In the genomic region with DNA sequence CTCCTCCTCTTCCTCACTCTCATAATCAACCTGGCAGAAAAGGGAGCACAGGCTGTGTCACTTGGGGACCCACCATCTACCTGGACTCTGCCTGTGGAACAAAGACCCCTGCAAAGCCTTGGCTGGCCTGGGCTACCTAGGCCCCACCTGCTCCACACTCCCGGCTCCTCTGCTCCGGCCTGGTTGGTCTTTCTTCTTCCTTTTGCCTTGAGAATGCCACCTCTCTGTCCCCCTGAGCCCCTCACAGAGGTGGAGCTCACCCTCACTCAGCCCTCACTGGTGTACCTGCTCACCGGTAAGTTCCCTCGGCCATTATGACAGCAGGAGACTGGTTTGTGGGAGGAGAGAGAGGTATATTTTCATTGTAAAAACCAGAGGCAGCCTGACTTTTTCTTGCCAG, we compare ENCODE assay signal across 21 cellular contexts.
DNase-seq lines count a peak whose midpoint lies in the region; ATAC-seq lines count a peak whose summit lies in the region.
"Had no signal": no experiment of that assay in that cellular context is flagged by ENCODE, and none has a peak within 500 bp of the region (broad histone marks: within the 10 kb centered on the region; RNA-seq: fewer than 3 reads in every experiment).

No MANE protein-coding gene starts in this region.

- H3K27ac ChIP-seq in CD4-positive, CD25-positive, alpha-beta regulatory T cell (ENCODE audit: insufficient read depth, low read length, poor library complexity, severe bottlenecking), result no peak overlapping the region
- no peak overlapping the region for H3K27ac ChIP-seq in CD4-positive, alpha-beta memory T cell (ENCODE audit: low read depth, low read length)

- H3K36me3 ChIP-seq in CD4-positive, CD25-positive, alpha-beta regulatory T cell (ENCODE audit: control insufficient read depth, insufficient read depth, low read length), result peaks cover 55% of the 10 kb centered on the region
- peaks cover 53% of the 10 kb centered on the region for H3K36me3 ChIP-seq in CD4-positive, alpha-beta memory T cell (ENCODE audit: insufficient read depth, low read length)

- no peaks in the 10 kb centered on the region for H3K27me3 ChIP-seq in CD4-positive, CD25-positive, alpha-beta regulatory T cell (ENCODE audit: control insufficient read depth, insufficient read depth, low read length)
- H3K27me3 ChIP-seq in CD4-positive, alpha-beta memory T cell (ENCODE audit: insufficient read depth, low read length), result no peaks in the 10 kb centered on the region

- H3K27me3 Mint-ChIP-seq in CD4-positive, CD25-positive, alpha-beta regulatory T cell, result no peaks in the 10 kb centered on the region
- H3K27me3 Mint-ChIP-seq in CD4-positive, alpha-beta memory T cell, result no peaks in the 10 kb centered on the region
- no peaks in the 10 kb centered on the region for H3K27me3 Mint-ChIP-seq in naive B cell
- H3K27me3 Mint-ChIP-seq: IgD-negative memory B cell had no signal

- no peak for DNase-seq in CD4-positive, CD25-positive, alpha-beta regulatory T cell
- no peak for DNase-seq in CD4-positive, alpha-beta memory T cell
- DNase-seq in naive B cell, result no peak
- no peak for DNase-seq in stimulated activated effector memory CD8-positive, alpha-beta T cell treated with anti-CD3 and anti-CD28 coated beads, Interleukin-12 subunit alpha, Interleukin-12 subunit beta, amount 100 ng/mL, for 72 hours (ENCODE audit: low spot score in 2 of 2)
- no peak for DNase-seq in NOMO-1 treated with DMSO at 0.1 percent for 48 hours (lab: John Stamatoyannopoulos, UW; ENCODE audit: unreplicated experiment)
- DNase-seq: CD8-positive, alpha-beta T cell; GDM1; H7; Kasumi-1; MM.1S; NCI-H1105; NCI-H1694 treated with DMSO at 0.1 percent for 48 hours; NCI-H2107; NCI-H226; NCI-H524 treated with DMSO at 0.1 percent for 48 hours had no signal

- H3K36me3 Mint-ChIP-seq in CD4-positive, CD25-positive, alpha-beta regulatory T cell, result peaks cover 49% of the 10 kb centered on the region
- H3K36me3 Mint-ChIP-seq in CD4-positive, alpha-beta memory T cell, result peaks cover 47 to 57% of the 10 kb centered on the region in 2 donors
- peaks cover 10 to 50% of the 10 kb centered on the region in 2 donors for H3K36me3 Mint-ChIP-seq in naive B cell
- H3K36me3 Mint-ChIP-seq in stimulated activated effector memory CD8-positive, alpha-beta T cell treated with anti-CD3 and anti-CD28 coated beads, Interleukin-12 subunit alpha, Interleukin-12 subunit beta, amount 100 ng/mL, for 72 hours, result peaks cover 96% of the 10 kb centered on the region

- CTCF ChIA-PET in CD4-positive, alpha-beta memory T cell (lab: Charles Lee; ENCODE audit: partially characterized antibody), result no interaction called here

- H3K27ac Mint-ChIP-seq in CD4-positive, CD25-positive, alpha-beta regulatory T cell, result peak overlapping the region in 2 of 3 donors; percentile 46 to 92
- peak overlapping the region in 4 of 7 donors; percentile 52 to 78 (median 64) for H3K27ac Mint-ChIP-seq in CD4-positive, alpha-beta memory T cell
- H3K27ac Mint-ChIP-seq in naive B cell, result peak overlapping the region in 4 of 6 donors; percentile 34 to 96 (median 66)
- H3K27ac Mint-ChIP-seq in stimulated activated effector memory CD8-positive, alpha-beta T cell treated with anti-CD3 and anti-CD28 coated beads, Interleukin-12 subunit alpha, Interleukin-12 subunit beta, amount 100 ng/mL, for 72 hours, result peak overlapping the region; percentile 81

- H3K9me3 ChIP-seq in CD4-positive, CD25-positive, alpha-beta regulatory T cell (ENCODE audit: control insufficient read depth in 2 of 2, low read length in 2 of 2), result no peaks in the 10 kb centered on the region
- H3K9me3 ChIP-seq in CD4-positive, alpha-beta memory T cell (ENCODE audit: control insufficient read depth in 1 of 2, low read length in 2 of 2), result no peaks in the 10 kb centered on the region

- no peaks in the 10 kb centered on the region for H3K9me3 Mint-ChIP-seq in CD4-positive, CD25-positive, alpha-beta regulatory T cell
- peaks cover 0 to 2% (median 0%) of the 10 kb centered on the region in 8 donors for H3K9me3 Mint-ChIP-seq in CD4-positive, alpha-beta memory T cell
- no peaks in the 10 kb centered on the region for H3K9me3 Mint-ChIP-seq in naive B cell
- no peaks in the 10 kb centered on the region for H3K9me3 Mint-ChIP-seq in stimulated activated effector memory CD8-positive, alpha-beta T cell treated with anti-CD3 and anti-CD28 coated beads, Interleukin-12 subunit alpha, Interleukin-12 subunit beta, amount 100 ng/mL, for 72 hours
- H3K9me3 Mint-ChIP-seq: CD8-positive, alpha-beta T cell; IgD-negative memory B cell had no signal

- no peak for ATAC-seq in CD4-positive, CD25-positive, alpha-beta regulatory T cell (ENCODE audit: low read depth in 2 of 2)
- no peak for ATAC-seq in naive B cell (ENCODE audit: low read depth in 2 of 2)
- ATAC-seq in stimulated activated effector memory CD8-positive, alpha-beta T cell treated with anti-CD3 and anti-CD28 coated beads, Interleukin-12 subunit alpha, Interleukin-12 subunit beta, amount 100 ng/mL, for 72 hours, result no peak
- no peak for ATAC-seq in GM21786 (IDR thresholded peaks at IDR 0.05; ENCODE audit: unreplicated experiment)
- no peak for ATAC-seq in GM21526 (IDR thresholded peaks at IDR 0.05; ENCODE audit: low FRiP score, unreplicated experiment)
- ATAC-seq: CD8-positive, alpha-beta T cell; GM12878; Panc1; Right ventricle myocardium inferior had no signal

- H3K4me3 ChIP-seq in CD4-positive, CD25-positive, alpha-beta regulatory T cell (ENCODE audit: low read depth, low read length), result no peak overlapping the region
- no peak overlapping the region for H3K4me3 ChIP-seq in CD4-positive, alpha-beta memory T cell (ENCODE audit: low read length in 2 of 2)
- H3K4me3 ChIP-seq: GM12878 had no signal

- POLR2A ChIA-PET in CD4-positive, alpha-beta memory T cell (lab: Charles Lee; ENCODE audit: partially characterized antibody), result no interaction called here

- H3K4me3 Mint-ChIP-seq in CD4-positive, CD25-positive, alpha-beta regulatory T cell, result no peak overlapping the region
- no peak overlapping the region for H3K4me3 Mint-ChIP-seq in CD4-positive, alpha-beta memory T cell
- H3K4me3 Mint-ChIP-seq in naive B cell, result no peak overlapping the region
- H3K4me3 Mint-ChIP-seq in stimulated activated effector memory CD8-positive, alpha-beta T cell treated with anti-CD3 and anti-CD28 coated beads, Interleukin-12 subunit alpha, Interleukin-12 subunit beta, amount 100 ng/mL, for 72 hours, result no peak overlapping the region
- H3K4me3 Mint-ChIP-seq: CD8-positive, alpha-beta T cell had no signal

- peaks cover 35% of the 10 kb centered on the region for H3K4me1 ChIP-seq in CD4-positive, CD25-positive, alpha-beta regulatory T cell (ENCODE audit: control insufficient read depth, insufficient read depth, low read length, poor library complexity, severe bottlenecking)
- H3K4me1 ChIP-seq in CD4-positive, alpha-beta memory T cell (ENCODE audit: insufficient read depth, low read length), result peaks cover 36% of the 10 kb centered on the region

- intact Hi-C loops in CD4-positive, alpha-beta memory T cell (cut with micrococcal nuclease), result loop anchor here (10.0 kb wide), 1 partner anchor 163 kb away; the partner anchor contains the start of genes IMMT and MRPL35

- peaks cover 5 to 45% (median 21%) of the 10 kb centered on the region in 4 donors for H3K4me1 Mint-ChIP-seq in CD4-positive, CD25-positive, alpha-beta regulatory T cell
- H3K4me1 Mint-ChIP-seq in CD4-positive, alpha-beta memory T cell, result peaks cover 21 to 37% (median 27%) of the 10 kb centered on the region in 4 donors
- peaks cover 17 to 33% (median 32%) of the 10 kb centered on the region in 3 donors for H3K4me1 Mint-ChIP-seq in naive B cell
- peaks cover 31% of the 10 kb centered on the region for H3K4me1 Mint-ChIP-seq in stimulated activated effector memory CD8-positive, alpha-beta T cell treated with anti-CD3 and anti-CD28 coated beads, Interleukin-12 subunit alpha, Interleukin-12 subunit beta, amount 100 ng/mL, for 72 hours
